Comparison of ENCODE assay signal across 25 cellular contexts in the genomic region with DNA sequence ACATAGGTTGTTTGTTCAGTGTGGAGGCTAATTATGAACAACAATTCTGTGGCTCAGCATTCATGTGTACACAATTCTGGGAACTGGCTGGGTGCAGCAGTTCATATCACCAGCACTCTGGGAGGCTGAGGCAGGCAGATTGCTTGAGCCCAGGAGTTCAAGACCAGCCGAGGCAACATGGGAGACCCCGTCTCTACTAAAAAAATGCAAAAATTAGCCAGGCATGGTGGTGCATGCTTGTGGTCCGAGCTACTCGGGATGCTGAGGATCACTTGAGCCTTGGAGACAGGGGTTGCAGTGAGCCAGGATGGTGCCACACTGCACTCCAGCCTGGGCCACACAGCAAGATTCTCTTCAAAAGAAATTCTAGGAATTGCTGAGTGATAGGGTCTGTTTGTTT. TPM values are rescaled to one million over a fixed set of nuclear protein-coding genes. Genes with fewer than 3 reads are reported as not detected.
"Had no signal": no experiment of that assay in that cellular context is flagged by ENCODE, and none has a peak within 500 bp of the region (broad histone marks: within the 10 kb centered on the region; RNA-seq: fewer than 3 reads in every experiment).

No MANE protein-coding gene starts in this region.

- H3K4me1 ChIP-seq: ascending aorta, body of pancreas had no signal

- H3K27ac Mint-ChIP-seq: activated B cell treated with CpG ODN at 0.5 μM for 24 hours; activated CD4-positive, alpha-beta memory T cell treated with anti-CD3 and anti-CD28 coated beads, Interleukin-2, amount 10 ng/mL, durations not matched to agents 7 days and 5 days; activated CD4-positive, alpha-beta T cell treated with anti-CD3 and anti-CD28 coated beads, Interleukin-2, amount 10 ng/mL, durations not matched to agents 24 days and 14 days; activated naive CD4-positive, alpha-beta T cell treated with anti-CD3 and anti-CD28 coated beads, Interleukin-2, amount 50 U/mL, for 72 hours; activated naive CD8-positive, alpha-beta T cell treated with anti-CD3 and anti-CD28 coated beads, Interleukin-2, amount 50 U/mL, for 24 hours; T-helper 17 cell had no signal

- H3K9me3 ChIP-seq: ascending aorta, body of pancreas had no signal

- DNase-seq: activated B cell treated with CpG ODN at 0.5 μM for 24 hours; activated CD4-positive, alpha-beta memory T cell treated with anti-CD3 and anti-CD28 coated beads, Interleukin-2, amount 10 ng/mL, durations not matched to agents 7 days and 5 days; activated CD4-positive, alpha-beta T cell treated with anti-CD3 and anti-CD28 coated beads for 1 hour; activated CD4-positive, alpha-beta T cell treated with anti-CD3 and anti-CD28 coated beads, Interleukin-2, amount 10 ng/mL, durations not matched to agents 24 days and 14 days; activated effector memory CD4-positive, alpha-beta T cell treated with anti-CD3 and anti-CD28 coated beads, Interleukin-2, amount 50 U/mL, for 16 hours; activated naive CD4-positive, alpha-beta T cell treated with Interleukin-2 at 50 U/mL for 16 hours; activated naive CD8-positive, alpha-beta T cell treated with anti-CD3 and anti-CD28 coated beads, Interleukin-2, amount 50 U/mL, for 24 hours; activated T-cell treated with anti-CD3 and anti-CD28 coated beads, Interleukin-2, amount 50 U/mL, for 4 hours; amniotic stem cell; body of pancreas; central memory CD4-positive, alpha-beta T cell; Kasumi-1; KBM-7; NCI-H1105 treated with DMSO at 0.1 percent for 48 hours; NCI-H1436 treated with DMSO at 0.1 percent for 48 hours; NCI-H187; NCI-H2081; NCI-H446; NCI-H524; PC-9; SIG-M5; T-helper 17 cell; T-helper 9 cell had no signal

- H3K36me3 ChIP-seq: ascending aorta had no signal

- H3K27me3 ChIP-seq: ascending aorta, body of pancreas had no signal

- H3K27ac ChIP-seq: ascending aorta, body of pancreas had no signal

- H3K4me3 Mint-ChIP-seq: activated B cell treated with CpG ODN at 0.5 μM for 24 hours; activated CD4-positive, alpha-beta memory T cell treated with anti-CD3 and anti-CD28 coated beads, Interleukin-2, amount 10 ng/mL, durations not matched to agents 7 days and 5 days; activated CD4-positive, alpha-beta T cell treated with anti-CD3 and anti-CD28 coated beads, Interleukin-2, amount 10 ng/mL, durations not matched to agents 24 days and 14 days; activated naive CD8-positive, alpha-beta T cell treated with anti-CD3 and anti-CD28 coated beads, Interleukin-2, amount 50 U/mL, for 24 hours; activated T-cell treated with anti-CD3 and anti-CD28 coated beads, Interleukin-2, amount 50 U/mL, for 4 hours; T-helper 17 cell had no signal

- H3K9me3 Mint-ChIP-seq: activated CD4-positive, alpha-beta memory T cell treated with anti-CD3 and anti-CD28 coated beads, Interleukin-2, amount 10 ng/mL, durations not matched to agents 7 days and 5 days; activated CD4-positive, alpha-beta T cell treated with anti-CD3 and anti-CD28 coated beads, Interleukin-2, amount 10 ng/mL, durations not matched to agents 24 days and 14 days; activated naive CD4-positive, alpha-beta T cell treated with anti-CD3 and anti-CD28 coated beads, Interleukin-2, amount 50 U/mL, for 72 hours; activated naive CD8-positive, alpha-beta T cell treated with anti-CD3 and anti-CD28 coated beads, Interleukin-2, amount 50 U/mL, for 24 hours; activated T-cell treated with anti-CD3 and anti-CD28 coated beads, Interleukin-2, amount 50 U/mL, for 4 hours had no signal

- H3K4me1 Mint-ChIP-seq: activated CD4-positive, alpha-beta memory T cell treated with anti-CD3 and anti-CD28 coated beads, Interleukin-2, amount 10 ng/mL, durations not matched to agents 7 days and 5 days; activated CD4-positive, alpha-beta T cell treated with anti-CD3 and anti-CD28 coated beads, Interleukin-2, amount 10 ng/mL, durations not matched to agents 24 days and 14 days; activated naive CD8-positive, alpha-beta T cell treated with anti-CD3 and anti-CD28 coated beads, Interleukin-2, amount 50 U/mL, for 24 hours had no signal

- H3K36me3 Mint-ChIP-seq: activated naive CD4-positive, alpha-beta T cell treated with anti-CD3 and anti-CD28 coated beads, Interleukin-2, amount 50 U/mL, for 72 hours had no signal

- H3K4me3 ChIP-seq: ascending aorta, body of pancreas, PC-9 had no signal

- ATAC-seq: activated naive CD4-positive, alpha-beta T cell treated with anti-CD3 and anti-CD28 coated beads, Interleukin-2, amount 50 U/mL, for 72 hours; activated naive CD8-positive, alpha-beta T cell treated with anti-CD3 and anti-CD28 coated beads, Interleukin-2, amount 50 U/mL, for 24 hours; activated T-cell treated with anti-CD3 and anti-CD28 coated beads, Interleukin-2, amount 50 U/mL, for 4 hours; body of pancreas; T-helper 17 cell had no signal

RNA-seq across cellular contexts. Expression of a gene that starts 4.5 kb away (rescaled TPM):
- total RNA-seq: activated B cell treated with CpG ODN at 0.5 μM for 24 hours; activated CD4-positive, alpha-beta memory T cell treated with anti-CD3 and anti-CD28 coated beads, Interleukin-2, amount 10 ng/mL, durations not matched to agents 7 days and 5 days; activated CD4-positive, alpha-beta T cell treated with anti-CD3 and anti-CD28 coated beads, Interleukin-2, amount 10 ng/mL, durations not matched to agents 24 days and 14 days; activated naive CD4-positive, alpha-beta T cell treated with anti-CD3 and anti-CD28 coated beads, Interleukin-2, amount 50 U/mL, for 72 hours; activated T-cell treated with anti-CD3 and anti-CD28 coated beads, Interleukin-2, amount 50 U/mL, for 4 hours; T-helper 17 cell had no signal
